Comparison of ENCODE assay signal across 19 cellular contexts in genomic region chr18:48973731-48974130, GRCh38. TPM values are rescaled to one million over a fixed set of nuclear protein-coding genes. Genes with fewer than 3 reads are reported as not detected.
DNase-seq lines count a peak whose midpoint lies in the region; ATAC-seq, FAIRE-seq and TF ChIP-seq lines count a peak whose summit lies in the region.
"Had no signal": no experiment of that assay in that cellular context is flagged by ENCODE, and none has a peak within 500 bp of the region (broad histone marks: within the 10 kb centered on the region; RNA-seq: fewer than 3 reads in every experiment).

No MANE protein-coding gene starts in this region.

- H3K9ac ChIP-seq in GM23248, result no peak overlapping the region
- peak overlapping the region; percentile 15 for H3K9ac ChIP-seq in keratinocyte (ENCODE audit: control insufficient read depth, extremely low read depth, insufficient read depth, low read length)
- no peak overlapping the region for H3K9ac ChIP-seq in rectal smooth muscle tissue (ENCODE audit: low read length)
- H3K9ac ChIP-seq: BLaER1 had no signal

- H3K9me3 ChIP-seq in GM23248 (ENCODE audit: low read depth) (no peaks in the 10 kb centered on the region), RWPE2 (ENCODE audit: severe bottlenecking) (no peaks in the 10 kb centered on the region), keratinocyte (ENCODE audit: control insufficient read depth, low read depth, low read length) (no peaks in the 10 kb centered on the region), gastrocnemius medialis (no peaks in the 10 kb centered on the region)
- H3K9me3 ChIP-seq: adrenal gland, BLaER1 had no signal

- H2AFZ ChIP-seq in GM23248 (no peak overlapping the region), keratinocyte (ENCODE audit: control insufficient read depth, low read length) (peak overlapping the region; percentile 65)

- FAIRE-seq in keratinocyte (lab: Jason Lieb, UNC), result peak; percentile 32
- FAIRE-seq: HTR-8/SVneo had no signal

- H3K4me3 ChIP-seq in GM23248 (no peak overlapping the region), RWPE2 (ENCODE audit: severe bottlenecking) (no peak overlapping the region), keratinocyte (ENCODE audit: control insufficient read depth in 2 of 3, extremely low read depth in 1 of 3, insufficient read depth in 2 of 3, low read depth in 1 of 3, low read length in 3 of 3) (no peak overlapping the region), rectal smooth muscle tissue (ENCODE audit: low read length) (peak overlapping the region; percentile 7), gastrocnemius medialis (no peak overlapping the region)
- H3K4me3 ChIP-seq: adrenal gland, BLaER1 had no signal

- H3K27me3 ChIP-seq in GM23248 (replicated peaks; ENCODE audit: insufficient read depth) (no peaks in the 10 kb centered on the region), RWPE2 (ENCODE audit: insufficient read depth, poor library complexity, severe bottlenecking) (no peaks in the 10 kb centered on the region), keratinocyte (ENCODE audit: control insufficient read depth, extremely low read depth, insufficient read depth, low read length) (no peaks in the 10 kb centered on the region), rectal smooth muscle tissue (ENCODE audit: control insufficient read depth, insufficient read depth, low read length) (peaks cover 2% of the 10 kb centered on the region), gastrocnemius medialis (no peaks in the 10 kb centered on the region)
- H3K27me3 ChIP-seq: adrenal gland had no signal

- H3K4me2 ChIP-seq in GM23248 (ENCODE audit: unreplicated experiment), result no peak overlapping the region
- H3K4me2 ChIP-seq in keratinocyte (ENCODE audit: control insufficient read depth, extremely low read depth, insufficient read depth, low read depth, low read length), result peak overlapping the region; percentile 41
- H3K4me2 ChIP-seq: BLaER1 had no signal

- no peaks in the 10 kb centered on the region for H3K36me3 ChIP-seq in GM23248 (ENCODE audit: low read depth)
- H3K36me3 ChIP-seq in RWPE2 (ENCODE audit: low read depth), result no peaks in the 10 kb centered on the region
- H3K36me3 ChIP-seq in keratinocyte (ENCODE audit: control insufficient read depth in 2 of 2, extremely low read depth in 1 of 2, insufficient read depth in 2 of 2, low read length in 2 of 2), result no peaks in the 10 kb centered on the region
- no peaks in the 10 kb centered on the region for H3K36me3 ChIP-seq in rectal smooth muscle tissue (ENCODE audit: control insufficient read depth, insufficient read depth, low read length)
- no peaks in the 10 kb centered on the region for H3K36me3 ChIP-seq in gastrocnemius medialis
- H3K36me3 ChIP-seq: adrenal gland, BLaER1 had no signal

- no peaks in the 10 kb centered on the region for H3K79me2 ChIP-seq in GM23248 (ENCODE audit: insufficient read depth)
- no peaks in the 10 kb centered on the region for H3K79me2 ChIP-seq in keratinocyte (ENCODE audit: control insufficient read depth, insufficient read depth, low read length)

- no peaks in the 10 kb centered on the region for H3K9me2 ChIP-seq in GM23248 (ENCODE audit: insufficient read depth)

- in situ Hi-C loops in GM23248 (cut with MboI) (no loop called here), gastrocnemius medialis (cut with MboI; ENCODE audit: low sequenced_read_pairs in 4 of 4) (loop anchor here in 1 of 4 donors (25.0 kb wide), 1 partner anchor 286 kb away; no protein-coding TSS in a partner anchor)

- H3K4me1 ChIP-seq in GM23248 (ENCODE audit: insufficient read depth) (peaks cover 16% of the 10 kb centered on the region; the same call in 1 of the 2 replicates), RWPE2 (ENCODE audit: insufficient read depth, poor library complexity, severe bottlenecking) (peaks cover 6% of the 10 kb centered on the region), keratinocyte (ENCODE audit: control insufficient read depth, extremely low read depth, insufficient read depth, low read length) (peaks cover 23% of the 10 kb centered on the region), rectal smooth muscle tissue (ENCODE audit: control insufficient read depth, insufficient read depth, low read length) (no peaks in the 10 kb centered on the region), gastrocnemius medialis (peaks cover 3 to 5% of the 10 kb centered on the region in 2 donors)

- intact Hi-C loops in gastrocnemius medialis (cut with DNase I; ENCODE audit: low total_unique reads), result no loop called here

- no peaks in the 10 kb centered on the region for H4K20me1 ChIP-seq in GM23248 (ENCODE audit: insufficient read depth)
- H4K20me1 ChIP-seq in keratinocyte (ENCODE audit: control insufficient read depth, extremely low read depth, insufficient read depth, low read length), result no peaks in the 10 kb centered on the region
- H4K20me1 ChIP-seq: BLaER1 had no signal

- 83 to 94% methylated on average over 3 of the region's 3 CpGs for WGBS in GM23248 (ENCODE audit: low coverage in 1 of 2, low lambda C conversion rate in 2 of 2, missing lambda C conversion rate in 2 of 2), 2 experiments

- dilution Hi-C loops in keratinocyte (cut with MboI; ENCODE audit: extremely low pct_ligation_motif_present, low sequenced_read_pairs), result no loop called here

- no peak for TF ChIP-seq CTCF in RWPE2 (IDR thresholded peaks at IDR 0.05; ENCODE audit: poor library complexity, severe bottlenecking)
- no peak for TF ChIP-seq CTCF in keratinocyte (optimal IDR thresholded peaks at IDR 0.05 in 1 of 3, IDR thresholded peaks at IDR 0.05 in 1 of 3, conservative IDR thresholded peaks at IDR 0.05 in 1 of 3; ENCODE audit: extremely low read depth in 1 of 3, insufficient read depth in 2 of 3, low read length in 3 of 3)
- TF ChIP-seq CTCF in gastrocnemius medialis (IDR thresholded peaks at IDR 0.05 in 4 of 5, conservative IDR thresholded peaks at IDR 0.05 in 1 of 5), result no peak

- peak; percentile 63 for DNase-seq in GM23248
- no peak for DNase-seq in RWPE2 (ENCODE audit: low spot score)
- no peak for DNase-seq in keratinocyte (ENCODE audit: low read depth, low spot score)
- no peak for DNase-seq in gastrocnemius medialis
- DNase-seq: activated CD4-positive, alpha-beta T cell treated with anti-CD3 and anti-CD28 coated beads, Interleukin-2, amount 50 U/mL, for 1 hour; activated T-cell treated with anti-CD3 and anti-CD28 coated beads, Interleukin-2, amount 50 U/mL, for 48 hours; adrenal gland; cortex of kidney; MV-4-11; NCI-H510A treated with DMSO at 0.1 percent for 48 hours; stimulated activated CD4-positive, alpha-beta T cell treated with anti-CD3 and anti-CD28 coated beads, Interleukin-4, amount 100 ng/mL, for 24 hours; T-helper 1 cell had no signal

- no peak for TF ChIP-seq POLR2A in gastrocnemius medialis (IDR thresholded peaks at IDR 0.05)

- H3K9me1 ChIP-seq in keratinocyte (ENCODE audit: control insufficient read depth, extremely low read depth, insufficient read depth, low read length), result no peaks in the 10 kb centered on the region

- H3F3A ChIP-seq in GM23248 (ENCODE audit: insufficient read depth), result 0 out of 2 replicates have a peak, but pooled peaks cover 10% of the 10 kb centered on the region

- H3K27ac ChIP-seq in GM23248 (peak overlapping the region; percentile 24), RWPE2 (ENCODE audit: poor library complexity, severe bottlenecking) (peak overlapping the region; percentile 16), keratinocyte (ENCODE audit: control insufficient read depth, insufficient read depth, low read length) (peak overlapping the region; percentile 34), rectal smooth muscle tissue (ENCODE audit: low read depth, low read length) (no peak overlapping the region), gastrocnemius medialis (peak overlapping the region in 1 of 4 donors; percentile 82)
- H3K27ac ChIP-seq: BLaER1 had no signal

- ATAC-seq in RWPE2 (ENCODE audit: low read depth) (0 out of 3 replicates have a peak, but pooled peaks have one; percentile 17), GM21619 (IDR thresholded peaks at IDR 0.05; ENCODE audit: unreplicated experiment) (no peak), gastrocnemius medialis (no peak), GM19463 (IDR thresholded peaks at IDR 0.05; ENCODE audit: unreplicated experiment) (no peak), GM19023 (IDR thresholded peaks at IDR 0.05; ENCODE audit: unreplicated experiment) (no peak)
- ATAC-seq: stimulated activated effector memory CD8-positive, alpha-beta T cell treated with anti-CD3 and anti-CD28 coated beads, Interleukin-12 subunit alpha, Interleukin-12 subunit beta, amount 100 ng/mL, for 72 hours had no signal

RNA-seq across cellular contexts. Expression of gene SMAD7, which starts 23.0 kb away (rescaled TPM):
- 43.6 and 51.7 TPM in 2 replicates for total RNA-seq in GM23248 (2014; rRNA removed; shearing (Covaris generic))
- polyA plus RNA-seq in GM23248 (2016; fragmentation: Nextera tagmentation; extraction: Ambion mirVana), result 6.8 and 8.4 TPM in 2 replicates
- 9.5 to 12.2 TPM (median 10.7 TPM) in 3 replicates for polyA plus RNA-seq in keratinocyte
- 11.9 TPM for polyA plus RNA-seq in keratinocyte (2011; ENCODE audit: low read depth)
- polyA plus RNA-seq in keratinocyte (2011; cell fraction: cytosol; rRNA removed), result 4.7 and 4.9 TPM in 2 replicates
- 21.0 and 21.4 TPM in 2 replicates for polyA plus RNA-seq in keratinocyte (2011; cell fraction: nucleus; rRNA removed)
- polyA plus RNA-seq in keratinocyte (2012; ENCODE audit: low replicate concordance), result 7.5 and 10.4 TPM in 2 replicates
- 16.0 to 44.2 TPM (median 24.0 TPM) in 3 replicates for polyA minus RNA-seq in keratinocyte
- polyA minus RNA-seq in keratinocyte (2011; cell fraction: cytosol; rRNA and poly(A)+ RNA removed), result 15.0 TPM
- polyA minus RNA-seq in keratinocyte (2011; cell fraction: nucleus; rRNA and poly(A)+ RNA removed), result 19.5 and 21.6 TPM in 2 replicates
- 10 to 100 TPM in 3 of 4 donors, 1 to 10 TPM in 1; 9.1 to 13.4 (median 10.8) TPM for total RNA-seq in gastrocnemius medialis
